25 cellular contexts compared by ENCODE assay signal in the genomic region with DNA sequence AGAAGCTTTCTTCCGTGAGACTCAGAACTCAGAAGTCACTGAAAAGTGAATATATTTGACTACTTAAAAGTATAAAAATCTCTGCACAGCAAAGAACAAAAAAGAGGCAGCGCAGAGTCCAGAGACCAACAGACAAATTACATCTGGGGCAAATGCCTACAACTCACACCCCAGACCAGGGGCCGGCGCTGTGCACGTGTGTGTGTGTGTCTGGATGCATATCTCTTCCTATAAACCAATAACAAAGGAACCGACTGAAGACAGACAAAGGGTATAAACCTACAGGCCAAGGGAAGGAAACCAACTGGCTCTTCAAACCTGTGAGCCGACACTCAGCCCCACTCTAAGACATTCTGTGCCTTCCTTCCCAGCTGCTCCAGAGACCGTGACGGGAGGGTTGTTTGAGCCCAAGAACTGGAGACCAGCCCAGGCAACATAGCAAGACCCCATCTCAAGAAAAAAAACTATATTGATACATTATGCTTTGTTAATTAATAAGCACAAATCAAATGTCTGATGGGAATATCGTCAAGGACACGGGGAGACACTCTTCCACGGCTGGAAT. TPM values are rescaled to one million over a fixed set of nuclear protein-coding genes. Genes with fewer than 3 reads are reported as not detected.
A peak's percentile ranks its signal among the peaks of the same experiment; 100 is the strongest.
DNase-seq lines count a peak whose midpoint lies in the region; ATAC-seq, FAIRE-seq and TF ChIP-seq lines count a peak whose summit lies in the region.
"Had no signal": no experiment of that assay in that cellular context is flagged by ENCODE, and none has a peak within 500 bp of the region (broad histone marks: within the 10 kb centered on the region; RNA-seq: fewer than 3 reads in every experiment).

No MANE protein-coding gene starts in this region.

- no peak overlapping the region for H3K4me2 ChIP-seq in K562 (ENCODE audit: insufficient read depth, low read length)
- H3K4me2 ChIP-seq: BLaER1 had no signal

- no peak overlapping the region for H3K27ac ChIP-seq in K562 (ENCODE audit: extremely low read depth, low read depth, low read length)
- no peak overlapping the region for H3K27ac ChIP-seq in suprapubic skin
- H3K27ac ChIP-seq: BLaER1, GM23248, HL-60 had no signal

- H3K4me3 ChIP-seq in K562 (no peak overlapping the region), lower leg skin (ENCODE audit: low read depth, poor library complexity, severe bottlenecking) (no peak overlapping the region), suprapubic skin (no peak overlapping the region)
- H3K4me3 ChIP-seq: BLaER1, GM23248, HAP-1 had no signal

- no peak for FAIRE-seq in K562 (lab: Jason Lieb, UNC)
- FAIRE-seq: A204.1 had no signal

- H3K36me3 ChIP-seq in K562 (ENCODE audit: control insufficient read depth, insufficient read depth, low read length) = no peaks in the 10 kb centered on the region
- H3K36me3 ChIP-seq in suprapubic skin = no peaks in the 10 kb centered on the region
- H3K36me3 ChIP-seq: BLaER1, HAP-1 had no signal

- H3K27ac Mint-ChIP-seq in mesothelial cell of epicardium (peak overlapping the region; percentile 66), type B pancreatic cell (peak overlapping the region; percentile 34)
- H3K27ac Mint-ChIP-seq: IgD-negative memory B cell had no signal

- H3K27me3 ChIP-seq in K562 (ENCODE audit: control insufficient read depth in 2 of 2, insufficient read depth in 2 of 2, low read length in 2 of 2) (peaks cover 35 to 66% of the 10 kb centered on the region in 2 experiments), suprapubic skin (no peaks in the 10 kb centered on the region)
- H3K27me3 ChIP-seq: BLaER1 had no signal

- H3K9me3 ChIP-seq in K562 (replicated peaks; ENCODE audit: control insufficient read depth, insufficient read depth, low read depth, low read length) (no peaks in the 10 kb centered on the region), suprapubic skin (no peaks in the 10 kb centered on the region)
- H3K9me3 ChIP-seq: HAP-1 had no signal

- no peaks in the 10 kb centered on the region for H3K9me3 Mint-ChIP-seq in mesothelial cell of epicardium
- no peaks in the 10 kb centered on the region for H3K9me3 Mint-ChIP-seq in type B pancreatic cell
- H3K9me3 Mint-ChIP-seq: IgD-negative memory B cell had no signal

- no peaks in the 10 kb centered on the region for H3K79me2 ChIP-seq in K562 (ENCODE audit: control insufficient read depth, insufficient read depth, low read length)

- H3K4me3 Mint-ChIP-seq in mesothelial cell of epicardium = no peak overlapping the region
- no peak overlapping the region for H3K4me3 Mint-ChIP-seq in type B pancreatic cell
- H3K4me3 Mint-ChIP-seq: CD4-positive, CD25-positive, alpha-beta regulatory T cell had no signal

- intact Hi-C loops in left cardiac atrium (cut with DNase I) (no loop called here), cardiac septum (cut with DNase I) (no loop called here), K562 (cut with micrococcal nuclease) (no loop called here), lower leg skin (cut with DNase I; ENCODE audit: low total_unique reads) (no loop called here)

- POLR2A ChIA-PET in K562 (lab: Yijun Ruan, JAX) = interaction anchor here (0.6 to 1.7 kb wide), 2 partner anchors 13 to 15 kb away, joined by 3 to 4 read pairs; no protein-coding TSS in a partner anchor

- H4K20me1 ChIP-seq in K562 (replicated peaks; ENCODE audit: control insufficient read depth, insufficient read depth, low read length) = no peaks in the 10 kb centered on the region
- H4K20me1 ChIP-seq: BLaER1 had no signal

- peaks cover 6% of the 10 kb centered on the region for H3K4me1 Mint-ChIP-seq in mesothelial cell of epicardium
- H3K4me1 Mint-ChIP-seq in type B pancreatic cell (ENCODE audit: unreplicated experiment) = no peaks in the 10 kb centered on the region
- H3K4me1 Mint-ChIP-seq: IgD-negative memory B cell had no signal

- CTCF ChIA-PET in K562 (lab: Yijun Ruan, JAX; ENCODE audit: low intra/inter-chr PET ratio) = no interaction called here

- H3K36me3 Mint-ChIP-seq in mesothelial cell of epicardium (no peaks in the 10 kb centered on the region), type B pancreatic cell (no peaks in the 10 kb centered on the region)
- H3K36me3 Mint-ChIP-seq: CD4-positive, CD25-positive, alpha-beta regulatory T cell; IgD-negative memory B cell had no signal

- 2% methylated on average over 12 of the region's 12 CpGs for WGBS in K562 (ENCODE audit: insufficient coverage, low coverage, missing lambda C conversion rate)
- 87 to 91% methylated on average over 12 of the region's 12 CpGs for WGBS in lower leg skin, 2 donors
- 86% methylated on average over 12 of the region's 12 CpGs for WGBS in suprapubic skin

- BruUV-seq in K562 (replicated peaks; lab: Mats Ljungman, UMichigan) = no TSS peak

- no peak for TF ChIP-seq POLR2A in K562 (conservative IDR thresholded peaks at IDR 0.05)
- no peak for TF ChIP-seq POLR2A in lower leg skin (IDR thresholded peaks at IDR 0.05)
- TF ChIP-seq POLR2A in suprapubic skin (IDR thresholded peaks at IDR 0.05) = no peak

- TF ChIP-seq CTCF in K562 (IDR thresholded peaks at IDR 0.05 in 2 of 3, conservative IDR thresholded peaks at IDR 0.05 in 1 of 3; ENCODE audit: insufficient read depth in 2 of 3, low read depth in 1 of 3, low read length in 3 of 3) = no peak
- no peak for TF ChIP-seq CTCF in mesothelial cell of epicardium (IDR thresholded peaks at IDR 0.05; ENCODE audit: unreplicated experiment)
- TF ChIP-seq CTCF in type B pancreatic cell (conservative IDR thresholded peaks at IDR 0.05) = no peak
- no peak for TF ChIP-seq CTCF in lower leg skin (IDR thresholded peaks at IDR 0.05)
- TF ChIP-seq CTCF in suprapubic skin (IDR thresholded peaks at IDR 0.05) = no peak

- no peak for TF ChIP-seq RAD21 in K562 (CRISPR knock-in tag; conservative IDR thresholded peaks at IDR 0.05 in 1 of 2, IDR thresholded peaks at IDR 0.05 in 1 of 2)

- ATAC-seq in left cardiac atrium = no peak
- ATAC-seq in K562 = no peak

- H3K9ac ChIP-seq in K562 (ENCODE audit: insufficient read depth in 1 of 2, low read depth in 2 of 2, low read length in 2 of 2) = no peak overlapping the region
- H3K9ac ChIP-seq: BLaER1, GM23248 had no signal

- H3K4me1 ChIP-seq in K562 (replicated peaks in 1 of 2; ENCODE audit: control insufficient read depth in 2 of 2, insufficient read depth in 2 of 2, low read length in 2 of 2) = peaks cover 0 to 35% of the 10 kb centered on the region in 2 experiments; a peak in 2 of 5 replicates
- peaks cover 5% of the 10 kb centered on the region for H3K4me1 ChIP-seq in suprapubic skin
- H3K4me1 ChIP-seq: HAP-1 had no signal

- TF ChIP-seq EP300 in K562 (IDR thresholded peaks at IDR 0.05; ENCODE audit: low read length) (no peak), suprapubic skin (IDR thresholded peaks at IDR 0.05) (no peak)

- peak; percentile 4 for DNase-seq in left cardiac atrium
- DNase-seq in cardiac septum (ENCODE audit: low spot score) = no peak
- no peak for DNase-seq in K562 (ENCODE audit: extremely low read depth in 1 of 4, low spot score in 3 of 4)
- DNase-seq in mesothelial cell of epicardium (ENCODE audit: low spot score in 2 of 2, unreplicated experiment in 2 of 2) = no peak
- DNase-seq in type B pancreatic cell (ENCODE audit: extremely low spot score, unreplicated experiment) = no peak
- DNase-seq in lower leg skin (ENCODE audit: low spot score in 2 of 2) = no peak
- DNase-seq in DMS153 (lab: John Stamatoyannopoulos, UW) = no peak
- DNase-seq in suprapubic skin (ENCODE audit: low spot score in 2 of 2) = no peak
- DNase-seq: CD4-positive, CD25-positive, alpha-beta regulatory T cell; GM23248; Karpas-422; NCI-H1092; NCI-H1417 treated with DMSO at 0.1 percent for 48 hours; NCI-H187; NCI-H2081 treated with DMSO at 0.1 percent for 48 hours; NCI-H2171; NCI-H345; NCI-H510A treated with DMSO at 0.1 percent for 48 hours; SHP77 had no signal

- H3K27me3 Mint-ChIP-seq in mesothelial cell of epicardium (ENCODE audit: low read depth) (no peaks in the 10 kb centered on the region), type B pancreatic cell (no peaks in the 10 kb centered on the region)
- H3K27me3 Mint-ChIP-seq: CD4-positive, CD25-positive, alpha-beta regulatory T cell had no signal

- in situ Hi-C loops in K562 (cut with MboI) = no loop called here

- H3K9me1 ChIP-seq in K562 (ENCODE audit: control insufficient read depth, insufficient read depth, low read length) = no peaks in the 10 kb centered on the region

- H2AFZ ChIP-seq in K562 (ENCODE audit: low read depth, low read length) = no peak overlapping the region
- H2AFZ ChIP-seq: GM23248 had no signal

TF ChIP-seq in K562, 482 proteins besides CTCF, POLR2A, EP300 and RAD21:
- no peak for TF ChIP-seq SAFB (IDR thresholded peaks at IDR 0.05; ENCODE audit: borderline replicate concordance, low read depth, low read length)
- peak; percentile 32; the same call in 1 of the 2 replicates for TF ChIP-seq BHLHE40 (IDR thresholded peaks at IDR 0.05; ENCODE audit: low read length)

RNA-seq across cellular contexts. Expression of gene WNT9A, which starts 18.8 kb away (rescaled TPM):
- total RNA-seq in left cardiac atrium = 1 to 10 TPM in 1 of 2 donors, under 1 TPM in 1; 0.80 to 1.1 TPM
- total RNA-seq in cardiac septum = 6.5 TPM
- 0.44 and 0.51 TPM in 2 replicates for total RNA-seq in K562 (2011; cell fraction: chromatin; rRNA removed; ENCODE audit: low replicate concordance)
- total RNA-seq in K562 (2011; cell fraction: nucleolus; rRNA removed) = 0.26 and 0.67 TPM in 2 replicates
- total RNA-seq in K562 (2011; cell fraction: nucleoplasm; rRNA removed) = 0.37 and 0.61 TPM in 2 replicates
- 0.04 TPM in 1 of 2 replicates, not detected in the other for total RNA-seq in K562 (2014; rRNA removed)
- 0.04 TPM in 1 of 2 replicates, not detected in the other for total RNA-seq in K562 (2014; rRNA removed; fragmentation: Illumina TruSeq; extraction: Trizol)
- not detected in 2 replicates for total RNA-seq in K562 (2015; rRNA removed; fragmentation: Illumina TruSeq; extraction: Trizol)
- 0.04 and 0.16 TPM in 2 replicates for total RNA-seq in K562 (2021)
- 0.10 and 0.12 TPM in 2 replicates for polyA plus RNA-seq in K562 (2011; rRNA removed)
- polyA plus RNA-seq in K562 (2011; cell fraction: cytosol; rRNA removed) = 0.09 and 0.19 TPM in 2 replicates
- 0.30 and 0.39 TPM in 2 replicates for polyA plus RNA-seq in K562 (2011; cell fraction: nucleus; rRNA removed)
- polyA plus RNA-seq in K562 (2012) = 0.12 and 0.19 TPM in 2 replicates
- polyA plus RNA-seq in K562 (2014; fragmentation: Illumina TruSeq; extraction: Trizol) = 0.03 and 0.07 TPM in 2 replicates
- polyA plus RNA-seq in K562 (2014; fragmentation: Nextera tagmentation; extraction: Ambion mirVana) = not detected
- polyA plus RNA-seq in K562 (2014; rRNA removed) = 0.07 and 0.17 TPM in 2 replicates
- polyA minus RNA-seq in K562 (2011; rRNA and poly(A)+ RNA removed) = 0.25 and 0.36 TPM in 2 replicates
- 0.46 TPM in 1 of 2 replicates, not detected in the other for polyA minus RNA-seq in K562 (2011; cell fraction: cytosol; rRNA and poly(A)+ RNA removed)
- 0.11 and 0.13 TPM in 2 replicates for polyA minus RNA-seq in K562 (2011; cell fraction: nucleus; rRNA and poly(A)+ RNA removed)
- 3.9 to 4.5 TPM (median 4.3 TPM) in 3 replicates for total RNA-seq in mesothelial cell of epicardium
- total RNA-seq in type B pancreatic cell (ENCODE audit: low replicate concordance) = 3.0 and 4.3 TPM in 2 replicates
- 1 to 10 TPM in 2 of 4 donors, under 1 TPM in 2; 0.72 to 2.5 (median 1.2) TPM for total RNA-seq in lower leg skin
- total RNA-seq in suprapubic skin = 1 to 10 TPM in 2 of 4 donors, under 1 TPM in 2; 0.85 to 2.6 (median 1.1) TPM
- total RNA-seq: SK-MEL-5 had no signal
- polyA plus RNA-seq: CD4-positive, CD25-positive, alpha-beta regulatory T cell; IgD-negative memory B cell had no signal
